In genomic region chr3:18018491-18019177, GRCh38 we compare ENCODE assay signal across 17 cellular contexts.
DNase-seq lines count a peak whose midpoint lies in the region; ATAC-seq and TF ChIP-seq lines count a peak whose summit lies in the region.
"Had no signal": no experiment of that assay in that cellular context is flagged by ENCODE, and none has a peak within 500 bp of the region (broad histone marks: within the 10 kb centered on the region; RNA-seq: fewer than 3 reads in every experiment).

No MANE protein-coding gene starts in this region.

- no peak overlapping the region for H3K4me3 ChIP-seq in astrocyte of the spinal cord (ENCODE audit: low read depth, low read length)
- H3K4me3 ChIP-seq: SJCRH30 had no signal

- no peak for TF ChIP-seq CTCF in astrocyte of the spinal cord (IDR thresholded peaks at IDR 0.05; ENCODE audit: low read depth, low read length)

- in situ Hi-C loops in astrocyte of the spinal cord (cut with HindIII; ENCODE audit: low sequenced_read_pairs), result no loop called here

- DNase-seq in LHCN-M2 (ENCODE audit: low read depth), result peak; percentile 5
- DNase-seq in astrocyte of the spinal cord (ENCODE audit: low read depth, low spot score), result peak; percentile 64
- peak; percentile 15 for DNase-seq in left kidney (ENCODE audit: low read depth, low spot score)
- no peak for DNase-seq in AML-193 (lab: John Stamatoyannopoulos, UW)
- DNase-seq in NOMO-1 (lab: John Stamatoyannopoulos, UW; ENCODE audit: unreplicated experiment in 2 of 2), result no peak
- no peak for DNase-seq in HCEC 1CT
- DNase-seq: ACHN, DMS 273 treated with DMSO at 0.1 percent for 48 hours, GDM1, HFFc6, MV-4-11, NCI-H187, NCI-H2107, NCI-H226, SJCRH30 had no signal

- ATAC-seq in GM18909 (IDR thresholded peaks at IDR 0.05; ENCODE audit: poor library complexity, unreplicated experiment), result no peak
- ATAC-seq: Panc1 had no signal

Comparison
In these comparisons a context has a peak if more than half of its experiments do, and no peak if none do; other contexts are left out.
1. DNase-seq: peak in LHCN-M2 (single experiment), astrocyte of the spinal cord (single experiment) and left kidney (single experiment); none in AML-193 (0 of 2), NOMO-1 (0 of 2) and HCEC 1CT (single experiment).